ENCODE assay signal across 1 cellular context in the genomic region with DNA sequence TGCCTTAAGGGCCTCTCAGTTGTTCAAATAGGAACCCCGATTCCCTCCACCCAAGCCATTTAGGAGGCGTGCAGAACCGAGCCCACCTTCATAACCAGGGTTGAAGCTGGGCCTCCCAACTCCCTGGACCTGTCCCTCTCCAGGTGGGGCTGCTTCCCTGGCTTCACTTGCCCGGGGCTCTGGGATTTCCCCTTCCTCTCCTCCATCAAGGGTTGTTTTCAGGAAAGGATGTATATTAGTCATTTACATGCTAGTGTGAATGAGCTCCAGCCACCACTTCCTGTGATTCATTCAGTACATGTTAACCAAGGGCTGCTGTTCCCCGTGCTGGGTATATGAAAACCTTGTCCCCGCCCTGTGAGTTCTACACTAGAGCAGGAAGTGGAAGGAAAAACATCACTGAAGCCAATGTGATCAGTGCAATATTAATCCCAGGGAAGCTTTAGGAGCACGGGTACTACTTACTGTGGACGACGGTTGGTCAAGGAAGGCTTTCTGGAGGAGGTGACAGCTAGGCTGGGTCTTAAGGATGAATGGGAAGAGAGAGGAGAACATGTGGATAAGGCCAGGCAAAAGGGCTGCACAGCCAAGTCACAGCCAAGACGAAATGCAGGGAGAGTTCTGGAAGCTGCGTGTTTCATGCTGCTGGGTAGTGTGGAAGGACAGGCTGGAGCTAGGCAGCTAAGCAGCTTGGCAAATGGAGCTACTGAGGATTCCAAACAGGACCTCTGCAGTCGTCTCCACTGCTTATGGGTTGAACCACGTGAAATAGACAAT.
TF ChIP-seq lines count a peak whose summit lies in the region.

No MANE protein-coding gene starts in this region.

TF ChIP-seq in HepG2, 621 proteins besides CTCF, POLR2A, EP300 and RAD21 (continued from another document):
- TF ChIP-seq, protein P1, sequence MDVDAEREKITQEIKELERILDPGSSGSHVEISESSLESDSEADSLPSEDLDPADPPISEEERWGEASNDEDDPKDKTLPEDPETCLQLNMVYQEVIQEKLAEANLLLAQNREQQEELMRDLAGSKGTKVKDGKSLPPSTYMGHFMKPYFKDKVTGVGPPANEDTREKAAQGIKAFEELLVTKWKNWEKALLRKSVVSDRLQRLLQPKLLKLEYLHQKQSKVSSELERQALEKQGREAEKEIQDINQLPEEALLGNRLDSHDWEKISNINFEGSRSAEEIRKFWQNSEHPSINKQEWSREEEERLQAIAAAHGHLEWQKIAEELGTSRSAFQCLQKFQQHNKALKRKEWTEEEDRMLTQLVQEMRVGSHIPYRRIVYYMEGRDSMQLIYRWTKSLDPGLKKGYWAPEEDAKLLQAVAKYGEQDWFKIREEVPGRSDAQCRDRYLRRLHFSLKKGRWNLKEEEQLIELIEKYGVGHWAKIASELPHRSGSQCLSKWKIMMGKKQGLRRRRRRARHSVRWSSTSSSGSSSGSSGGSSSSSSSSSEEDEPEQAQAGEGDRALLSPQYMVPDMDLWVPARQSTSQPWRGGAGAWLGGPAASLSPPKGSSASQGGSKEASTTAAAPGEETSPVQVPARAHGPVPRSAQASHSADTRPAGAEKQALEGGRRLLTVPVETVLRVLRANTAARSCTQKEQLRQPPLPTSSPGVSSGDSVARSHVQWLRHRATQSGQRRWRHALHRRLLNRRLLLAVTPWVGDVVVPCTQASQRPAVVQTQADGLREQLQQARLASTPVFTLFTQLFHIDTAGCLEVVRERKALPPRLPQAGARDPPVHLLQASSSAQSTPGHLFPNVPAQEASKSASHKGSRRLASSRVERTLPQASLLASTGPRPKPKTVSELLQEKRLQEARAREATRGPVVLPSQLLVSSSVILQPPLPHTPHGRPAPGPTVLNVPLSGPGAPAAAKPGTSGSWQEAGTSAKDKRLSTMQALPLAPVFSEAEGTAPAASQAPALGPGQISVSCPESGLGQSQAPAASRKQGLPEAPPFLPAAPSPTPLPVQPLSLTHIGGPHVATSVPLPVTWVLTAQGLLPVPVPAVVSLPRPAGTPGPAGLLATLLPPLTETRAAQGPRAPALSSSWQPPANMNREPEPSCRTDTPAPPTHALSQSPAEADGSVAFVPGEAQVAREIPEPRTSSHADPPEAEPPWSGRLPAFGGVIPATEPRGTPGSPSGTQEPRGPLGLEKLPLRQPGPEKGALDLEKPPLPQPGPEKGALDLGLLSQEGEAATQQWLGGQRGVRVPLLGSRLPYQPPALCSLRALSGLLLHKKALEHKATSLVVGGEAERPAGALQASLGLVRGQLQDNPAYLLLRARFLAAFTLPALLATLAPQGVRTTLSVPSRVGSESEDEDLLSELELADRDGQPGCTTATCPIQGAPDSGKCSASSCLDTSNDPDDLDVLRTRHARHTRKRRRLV (CRISPR knock-in tag; IDR thresholded peaks at IDR 0.05): 0 out of 2 replicates have a peak, but pooled peaks have one; percentile 6
- TF ChIP-seq ZNF607 (CRISPR knock-in tag; IDR thresholded peaks at IDR 0.05; ENCODE audit: borderline replicate concordance) (0 out of 2 replicates have a peak, but pooled peaks have one; percentile 13), ZMYM4 (CRISPR knock-in tag; IDR thresholded peaks at IDR 0.05) (no peak), RXRB (CRISPR knock-in tag; IDR thresholded peaks at IDR 0.05; ENCODE audit: borderline replicate concordance) (0 out of 2 replicates have a peak, but pooled peaks have one; percentile 8), ZNF263 (CRISPR knock-in tag; IDR thresholded peaks at IDR 0.05) (no peak), ZFP90 (CRISPR knock-in tag; IDR thresholded peaks at IDR 0.05; ENCODE audit: borderline replicate concordance) (no peak), SAP130 (CRISPR knock-in tag; IDR thresholded peaks at IDR 0.05; ENCODE audit: low read depth) (peak; percentile 56; the same call in 1 of the 2 replicates), ETV5 (CRISPR knock-in tag; IDR thresholded peaks at IDR 0.05; ENCODE audit: borderline replicate concordance) (peak; percentile 45; the same call in 1 of the 2 replicates), TBX2 (CRISPR knock-in tag; IDR thresholded peaks at IDR 0.05; ENCODE audit: borderline replicate concordance) (peak; percentile 51; the same call in 1 of the 2 replicates), ELF3 (CRISPR knock-in tag; IDR thresholded peaks at IDR 0.05) (peak; percentile 39), FOSL2 (CRISPR knock-in tag; IDR thresholded peaks at IDR 0.05) (peak; percentile 69), GABPA (IDR thresholded peaks at IDR 0.05; ENCODE audit: low read depth, low read length) (no peak), GABPA (CRISPR knock-in tag; IDR thresholded peaks at IDR 0.05; ENCODE audit: low read depth) (peak; percentile 33; the same call in 1 of the 2 replicates)
- TF ChIP-seq, protein P2, sequence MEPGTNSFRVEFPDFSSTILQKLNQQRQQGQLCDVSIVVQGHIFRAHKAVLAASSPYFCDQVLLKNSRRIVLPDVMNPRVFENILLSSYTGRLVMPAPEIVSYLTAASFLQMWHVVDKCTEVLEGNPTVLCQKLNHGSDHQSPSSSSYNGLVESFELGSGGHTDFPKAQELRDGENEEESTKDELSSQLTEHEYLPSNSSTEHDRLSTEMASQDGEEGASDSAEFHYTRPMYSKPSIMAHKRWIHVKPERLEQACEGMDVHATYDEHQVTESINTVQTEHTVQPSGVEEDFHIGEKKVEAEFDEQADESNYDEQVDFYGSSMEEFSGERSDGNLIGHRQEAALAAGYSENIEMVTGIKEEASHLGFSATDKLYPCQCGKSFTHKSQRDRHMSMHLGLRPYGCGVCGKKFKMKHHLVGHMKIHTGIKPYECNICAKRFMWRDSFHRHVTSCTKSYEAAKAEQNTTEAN (CRISPR knock-in tag; conservative IDR thresholded peaks at IDR 0.05): peak; percentile 55; the same call in 1 of the 2 replicates
- TF ChIP-seq, protein P3, sequence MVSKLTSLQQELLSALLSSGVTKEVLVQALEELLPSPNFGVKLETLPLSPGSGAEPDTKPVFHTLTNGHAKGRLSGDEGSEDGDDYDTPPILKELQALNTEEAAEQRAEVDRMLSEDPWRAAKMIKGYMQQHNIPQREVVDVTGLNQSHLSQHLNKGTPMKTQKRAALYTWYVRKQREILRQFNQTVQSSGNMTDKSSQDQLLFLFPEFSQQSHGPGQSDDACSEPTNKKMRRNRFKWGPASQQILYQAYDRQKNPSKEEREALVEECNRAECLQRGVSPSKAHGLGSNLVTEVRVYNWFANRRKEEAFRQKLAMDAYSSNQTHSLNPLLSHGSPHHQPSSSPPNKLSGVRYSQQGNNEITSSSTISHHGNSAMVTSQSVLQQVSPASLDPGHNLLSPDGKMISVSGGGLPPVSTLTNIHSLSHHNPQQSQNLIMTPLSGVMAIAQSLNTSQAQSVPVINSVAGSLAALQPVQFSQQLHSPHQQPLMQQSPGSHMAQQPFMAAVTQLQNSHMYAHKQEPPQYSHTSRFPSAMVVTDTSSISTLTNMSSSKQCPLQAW (CRISPR knock-in tag; IDR thresholded peaks at IDR 0.05): peak; percentile 39; the same call in 1 of the 2 replicates
